ENCODE assay signal across 14 cellular contexts in genomic region chr4:116480486-116480990, GRCh38.
"Had no signal": no experiment of that assay in that cellular context is flagged by ENCODE, and none has a peak within 500 bp of the region (broad histone marks: within the 10 kb centered on the region; RNA-seq: fewer than 3 reads in every experiment).

No MANE protein-coding gene starts in this region.

- H3K4me1 ChIP-seq: esophagus muscularis mucosa, neural progenitor cell, sigmoid colon, spleen, stomach, upper lobe of right lung had no signal

- H3K4me3 ChIP-seq: esophagus muscularis mucosa, neural progenitor cell, sigmoid colon, spleen, stomach, thoracic aorta, upper lobe of right lung had no signal

- H3K27me3 Mint-ChIP-seq: activated CD4-positive, alpha-beta T cell treated with anti-CD3 and anti-CD28 coated beads, Interleukin-2, amount 10 ng/mL, durations not matched to agents 7 days and 5 days; activated naive CD8-positive, alpha-beta T cell had no signal

- H3K36me3 ChIP-seq: esophagus muscularis mucosa, neural progenitor cell, sigmoid colon, spleen, stomach, thoracic aorta, upper lobe of right lung had no signal

- H3K27me3 ChIP-seq: esophagus muscularis mucosa, neural progenitor cell, sigmoid colon, spleen, stomach, upper lobe of right lung had no signal

- DNase-seq: activated CD4-positive, alpha-beta T cell treated with anti-CD3 and anti-CD28 coated beads, Interleukin-2, amount 10 ng/mL, durations not matched to agents 7 days and 5 days; activated gamma-delta T cell treated with Interleukin-2 at 50 U/mL for 16 hours; amniotic stem cell; caudate nucleus; islet precursor cell; sigmoid colon; spleen; stomach; upper lobe of right lung had no signal

- H3K4me2 ChIP-seq: neural progenitor cell had no signal

- H3K4me1 Mint-ChIP-seq: activated CD4-positive, alpha-beta T cell treated with anti-CD3 and anti-CD28 coated beads, Interleukin-2, amount 10 ng/mL, durations not matched to agents 7 days and 5 days; neural progenitor cell had no signal

- ATAC-seq: left lobe of liver, upper lobe of right lung had no signal

- H3K36me3 Mint-ChIP-seq: activated naive CD8-positive, alpha-beta T cell had no signal

- H2AFZ ChIP-seq: neural progenitor cell had no signal

- H3K27ac ChIP-seq: esophagus muscularis mucosa, neural progenitor cell, sigmoid colon, spleen, stomach, thoracic aorta, upper lobe of right lung had no signal

- H3K27ac Mint-ChIP-seq: activated CD4-positive, alpha-beta T cell treated with anti-CD3 and anti-CD28 coated beads, Interleukin-2, amount 10 ng/mL, durations not matched to agents 7 days and 5 days; activated naive CD8-positive, alpha-beta T cell; neural progenitor cell had no signal

- H3K4me3 Mint-ChIP-seq: activated CD4-positive, alpha-beta T cell treated with anti-CD3 and anti-CD28 coated beads, Interleukin-2, amount 10 ng/mL, durations not matched to agents 7 days and 5 days; activated naive CD8-positive, alpha-beta T cell; neural progenitor cell had no signal
